ENCODE assay signal across 1 cellular context in genomic region chr20:34824861-34825529, GRCh38.
TF ChIP-seq lines count a peak whose summit lies in the region.

No MANE protein-coding gene starts in this region.

TF ChIP-seq in HEK293, 187 proteins besides CTCF, POLR2A, EP300 and RAD21 (continued from another document and continues in another):
- TF ChIP-seq ZNF518A (tag by site-specific recombination; conservative IDR thresholded peaks at IDR 0.05; ENCODE audit: low read depth) (no peak), ZNF423 (tag by site-specific recombination; IDR thresholded peaks at IDR 0.05) (no peak), ZNF133 (tag by site-specific recombination; IDR thresholded peaks at IDR 0.05) (no peak), ZNF404 (tag by site-specific recombination; IDR thresholded peaks at IDR 0.05) (no peak), REPIN1 (tag by site-specific recombination; IDR thresholded peaks at IDR 0.05; ENCODE audit: low read depth) (no peak; the same call in 1 of the 2 replicates), OVOL3 (tag by site-specific recombination; IDR thresholded peaks at IDR 0.05) (no peak), MYNN (tag by site-specific recombination; IDR thresholded peaks at IDR 0.05; ENCODE audit: borderline replicate concordance) (no peak), PBX3 (CRISPR knock-in tag; IDR thresholded peaks at IDR 0.05) (no peak; the same call in 1 of the 2 replicates), ZBTB8A (tag by site-specific recombination; IDR thresholded peaks at IDR 0.05) (peak; percentile 88), ZNF707 (tag by site-specific recombination; IDR thresholded peaks at IDR 0.05) (no peak), ZNF658 (tag by site-specific recombination; IDR thresholded peaks at IDR 0.05) (no peak), ZNF549 (tag by site-specific recombination; IDR thresholded peaks at IDR 0.05) (no peak), ZNF37A (tag by site-specific recombination; IDR thresholded peaks at IDR 0.05) (no peak), SALL2 (tag by site-specific recombination; IDR thresholded peaks at IDR 0.05; ENCODE audit: borderline replicate concordance) (no peak), ZNF280D (tag by site-specific recombination; IDR thresholded peaks at IDR 0.05) (no peak), ZNF837 (tag by site-specific recombination; IDR thresholded peaks at IDR 0.05) (no peak), ZNF121 (tag by site-specific recombination; IDR thresholded peaks at IDR 0.05) (no peak), ZNF571 (tag by site-specific recombination; IDR thresholded peaks at IDR 0.05) (no peak), ZNF510 (tag by site-specific recombination; IDR thresholded peaks at IDR 0.05; ENCODE audit: insufficient replicate concordance) (no peak), ZNF529 (tag by site-specific recombination; IDR thresholded peaks at IDR 0.05; ENCODE audit: insufficient replicate concordance) (no peak), ZNF202 (tag by site-specific recombination; IDR thresholded peaks at IDR 0.05; ENCODE audit: borderline replicate concordance) (no peak), ZBTB49 (tag by site-specific recombination; IDR thresholded peaks at IDR 0.05; ENCODE audit: low read depth) (no peak), AEBP2 (tag by site-specific recombination; IDR thresholded peaks at IDR 0.05; ENCODE audit: borderline replicate concordance) (no peak), ZNF223 (tag by site-specific recombination; IDR thresholded peaks at IDR 0.05) (no peak), SP3 (tag by site-specific recombination; IDR thresholded peaks at IDR 0.05) (no peak), GLIS2 (tag by site-specific recombination; IDR thresholded peaks at IDR 0.05) (peak; percentile 82; the same call in 1 of the 2 replicates), ZNF426 (tag by site-specific recombination; IDR thresholded peaks at IDR 0.05) (no peak), ZNF114 (tag by site-specific recombination; IDR thresholded peaks at IDR 0.05) (no peak), ZNF112 (tag by site-specific recombination; IDR thresholded peaks at IDR 0.05) (no peak), WT1 (tag by site-specific recombination; IDR thresholded peaks at IDR 0.05) (peak; percentile 21; the same call in 1 of the 2 replicates), HOXC10 (CRISPR knock-in tag; IDR thresholded peaks at IDR 0.05) (no peak), ZNF664 (tag by site-specific recombination; IDR thresholded peaks at IDR 0.05) (no peak), ZNF776 (tag by site-specific recombination; IDR thresholded peaks at IDR 0.05; ENCODE audit: borderline replicate concordance) (no peak), PATZ1 (tag by site-specific recombination; IDR thresholded peaks at IDR 0.05) (peak; percentile 84), ZXDB (tag by site-specific recombination; IDR thresholded peaks at IDR 0.05) (peak; percentile 40; the same call in 1 of the 2 replicates), MZF1 (tag by site-specific recombination; IDR thresholded peaks at IDR 0.05; ENCODE audit: borderline replicate concordance) (no peak), ZBTB26 (tag by site-specific recombination; optimal IDR thresholded peaks at IDR 0.05) (peak; percentile 33), ZNF768 (tag by site-specific recombination; IDR thresholded peaks at IDR 0.05) (no peak), ZNF645 (tag by site-specific recombination; IDR thresholded peaks at IDR 0.05) (no peak), ZFP69B (tag by site-specific recombination; IDR thresholded peaks at IDR 0.05) (no peak), RBAK (tag by site-specific recombination; IDR thresholded peaks at IDR 0.05) (no peak), ZNF132 (tag by site-specific recombination; IDR thresholded peaks at IDR 0.05; ENCODE audit: borderline replicate concordance) (no peak), ZBTB48 (tag by site-specific recombination; IDR thresholded peaks at IDR 0.05) (peak; percentile 93), ZNF623 (tag by site-specific recombination; IDR thresholded peaks at IDR 0.05) (no peak), ZSCAN30 (tag by site-specific recombination; IDR thresholded peaks at IDR 0.05) (0 out of 2 replicates have a peak, but pooled peaks have one; percentile 49), GFI1B (tag by site-specific recombination; IDR thresholded peaks at IDR 0.05) (no peak), ZNF416 (tag by site-specific recombination; IDR thresholded peaks at IDR 0.05) (no peak), KLF16 (tag by site-specific recombination; IDR thresholded peaks at IDR 0.05) (no peak), ZNF514 (tag by site-specific recombination; IDR thresholded peaks at IDR 0.05) (no peak), ZNF221 (tag by site-specific recombination; IDR thresholded peaks at IDR 0.05; ENCODE audit: borderline replicate concordance) (no peak), ZNF488 (tag by site-specific recombination; IDR thresholded peaks at IDR 0.05) (no peak)
